Comparison of ENCODE assay signal across 8 cellular contexts in genomic region chr3:44476181-44476599, GRCh38. TPM values are rescaled to one million over a fixed set of nuclear protein-coding genes. Genes with fewer than 3 reads are reported as not detected.
DNase-seq lines count a peak whose midpoint lies in the region; ATAC-seq, FAIRE-seq and TF ChIP-seq lines count a peak whose summit lies in the region.

No MANE protein-coding gene starts in this region.

- H3K4me1 ChIP-seq in HepG2 (ENCODE audit: insufficient read depth, low read length), result peaks cover 68% of the 10 kb centered on the region

- DNase-seq in AG08396 (ENCODE audit: low spot score), result peak; percentile 33
- peak; percentile 37 for DNase-seq in HFFc6
- DNase-seq in activated naive CD8-positive, alpha-beta T cell treated with anti-CD3 and anti-CD28 coated beads, Interleukin-2, amount 50 U/mL, for 24 hours, result no peak
- no peak for DNase-seq in HepG2 (ENCODE audit: low spot score)

- CTCF ChIA-PET in HepG2 (lab: Yijun Ruan, JAX; ENCODE audit: low intra/inter-chr PET ratio, low total read pairs), result no interaction called here

- peak; percentile 23 for FAIRE-seq in HepG2 (lab: Jason Lieb, UNC)

- peaks cover 62% of the 10 kb centered on the region for H3K79me2 ChIP-seq in HepG2 (ENCODE audit: insufficient read depth, low read length)

- in situ Hi-C loops in HepG2 (cut with HindIII; ENCODE audit: extremely low pct_ligation_motif_present, low pct_unique_long_range_greater_than_20kb), result no loop called here

- peaks cover 24% of the 10 kb centered on the region for H3K4me1 Mint-ChIP-seq in HFFc6 (ENCODE audit: low read depth)
- peaks cover 30% of the 10 kb centered on the region for H3K4me1 Mint-ChIP-seq in activated naive CD8-positive, alpha-beta T cell treated with anti-CD3 and anti-CD28 coated beads, Interleukin-2, amount 50 U/mL, for 24 hours

- H3K9me3 ChIP-seq in HepG2 (ENCODE audit: low read length), result no peaks in the 10 kb centered on the region

- no TSS peak for BruUV-seq in HepG2 (replicated peaks; lab: Mats Ljungman, UMichigan)

- H3K27me3 Mint-ChIP-seq in HFFc6 (ENCODE audit: insufficient read depth), result peaks cover 3% of the 10 kb centered on the region; the same call in 1 of the 2 replicates
- H3K27me3 Mint-ChIP-seq in activated naive CD8-positive, alpha-beta T cell treated with anti-CD3 and anti-CD28 coated beads, Interleukin-2, amount 50 U/mL, for 24 hours, result no peaks in the 10 kb centered on the region

- H2AFZ ChIP-seq in HepG2 (ENCODE audit: low read length), result no peak overlapping the region

- H3K4me2 ChIP-seq in HepG2 (ENCODE audit: low read depth, low read length), result peak overlapping the region; percentile 82

- peak overlapping the region; percentile 40 for H3K27ac Mint-ChIP-seq in HFFc6
- H3K27ac Mint-ChIP-seq in activated naive CD8-positive, alpha-beta T cell treated with anti-CD3 and anti-CD28 coated beads, Interleukin-2, amount 50 U/mL, for 24 hours, result peak overlapping the region; percentile 57

- H3K9ac ChIP-seq in HepG2 (ENCODE audit: insufficient read depth, low read depth, low read length), result peak overlapping the region; percentile 71

- POLR2A ChIA-PET in HepG2 (lab: Yijun Ruan, JAX), result interaction anchor here (0.9 to 3.6 kb wide), 2 partner anchors 36 to 138 kb away, joined by 3 to 32 read pairs; partner anchors contain the start of gene TCAIM

- H3K4me3 Mint-ChIP-seq in HFFc6, result peak overlapping the region; percentile 87
- H3K4me3 Mint-ChIP-seq in activated naive CD8-positive, alpha-beta T cell treated with anti-CD3 and anti-CD28 coated beads, Interleukin-2, amount 50 U/mL, for 24 hours, result peak overlapping the region; percentile 83

- WGBS in HepG2 (ENCODE audit: low lambda C conversion rate), result 5% methylated on average over 5 of the region's 5 CpGs

- peaks cover 0 to 2% of the 10 kb centered on the region in 2 experiments; a peak in 2 of 5 replicates for H3K36me3 ChIP-seq in HepG2 (replicated peaks in 1 of 2; ENCODE audit: control insufficient read depth in 1 of 2, insufficient read depth in 2 of 2, low read length in 2 of 2)

- H3K27ac ChIP-seq in HepG2 (ENCODE audit: extremely low read length, insufficient read depth, low read length), result peak overlapping the region; percentile 88

- no peaks in the 10 kb centered on the region for H3K9me3 Mint-ChIP-seq in HFFc6
- H3K9me3 Mint-ChIP-seq in activated naive CD8-positive, alpha-beta T cell treated with anti-CD3 and anti-CD28 coated beads, Interleukin-2, amount 50 U/mL, for 24 hours, result no peaks in the 10 kb centered on the region

- H4K20me1 ChIP-seq in HepG2 (ENCODE audit: insufficient read depth, low read length), result no peaks in the 10 kb centered on the region

- TF ChIP-seq CTCF in HFFc6 (IDR thresholded peaks at IDR 0.05) (no peak; the same call in 1 of the 2 replicates), HepG2 (CRISPR knock-in tag; IDR thresholded peaks at IDR 0.05) (no peak)

- TF ChIP-seq POLR2A in HepG2 (IDR thresholded peaks at IDR 0.05; ENCODE audit: insufficient read depth in 1 of 2, low read depth in 2 of 2, low read length in 2 of 2), result no peak

- H3K36me3 Mint-ChIP-seq in HFFc6 (ENCODE audit: low read depth), result no peaks in the 10 kb centered on the region
- H3K36me3 Mint-ChIP-seq in activated naive CD8-positive, alpha-beta T cell treated with anti-CD3 and anti-CD28 coated beads, Interleukin-2, amount 50 U/mL, for 24 hours (ENCODE audit: low read depth), result peaks cover 2% of the 10 kb centered on the region

- no peaks in the 10 kb centered on the region; a peak in 1 of 5 replicates for H3K27me3 ChIP-seq in HepG2 (ENCODE audit: control insufficient read depth in 1 of 2, insufficient read depth in 2 of 2, low read length in 2 of 2)

- intact Hi-C loops in HepG2 (cut with micrococcal nuclease; ENCODE audit: unreplicated experiment), result loop anchor here (2.0 kb wide), 1 partner anchor 153 kb away; no protein-coding TSS in a partner anchor

- no peak for ATAC-seq in activated naive CD8-positive, alpha-beta T cell treated with anti-CD3 and anti-CD28 coated beads, Interleukin-2, amount 50 U/mL, for 24 hours
- ATAC-seq in HepG2 (no peak), GM21529 (IDR thresholded peaks at IDR 0.05; ENCODE audit: unreplicated experiment) (no peak), HG02938 (IDR thresholded peaks at IDR 0.05; ENCODE audit: unreplicated experiment) (no peak), HG03039 (IDR thresholded peaks at IDR 0.05; ENCODE audit: unreplicated experiment) (no peak), GM18907 (IDR thresholded peaks at IDR 0.05; ENCODE audit: unreplicated experiment) (no peak)

- TF ChIP-seq EP300 in HepG2 (IDR thresholded peaks at IDR 0.05; ENCODE audit: low read depth in 2 of 2, low read length in 2 of 2), result no peak
- TF ChIP-seq EP300 in HepG2 (CRISPR knock-in tag; IDR thresholded peaks at IDR 0.05; ENCODE audit: borderline replicate concordance), result no peak

- no peak for TF ChIP-seq RAD21 in HepG2 (CRISPR knock-in tag; IDR thresholded peaks at IDR 0.05)

- peak overlapping the region; percentile 81 to 92 (median 87) for H3K4me3 ChIP-seq in HepG2 (replicated peaks in 1 of 3; ENCODE audit: insufficient read depth in 1 of 3, low read depth in 2 of 3, low read length in 3 of 3)

TF ChIP-seq in HepG2, 621 proteins besides CTCF, POLR2A, EP300 and RAD21 (continues in another document):
- TF ChIP-seq HOXA3 (CRISPR knock-in tag; IDR thresholded peaks at IDR 0.05), result no peak
- no peak for TF ChIP-seq ZNF317 (CRISPR knock-in tag; IDR thresholded peaks at IDR 0.05)
- no peak for TF ChIP-seq KLF13 (CRISPR knock-in tag; IDR thresholded peaks at IDR 0.05)
- no peak for TF ChIP-seq SRY (CRISPR knock-in tag; IDR thresholded peaks at IDR 0.05)
- TF ChIP-seq SNRNP70 (IDR thresholded peaks at IDR 0.05; ENCODE audit: low read depth, low read length), result no peak
- TF ChIP-seq SETDB1 (CRISPR knock-in tag; IDR thresholded peaks at IDR 0.05; ENCODE audit: borderline replicate concordance), result no peak
- no peak for TF ChIP-seq ZNF350 (CRISPR knock-in tag; IDR thresholded peaks at IDR 0.05; ENCODE audit: borderline replicate concordance, low read depth)
- no peak for TF ChIP-seq PRPF4 (IDR thresholded peaks at IDR 0.05; ENCODE audit: low read depth, low read length, poor library complexity, severe bottlenecking)
- TF ChIP-seq MED13 (CRISPR knock-in tag; IDR thresholded peaks at IDR 0.05), result no peak
- TF ChIP-seq SMARCC2 (IDR thresholded peaks at IDR 0.05), result no peak
- TF ChIP-seq SRSF9 (IDR thresholded peaks at IDR 0.05; ENCODE audit: borderline replicate concordance, insufficient read depth, low read depth, low read length, poor library complexity, severe bottlenecking), result no peak
- TF ChIP-seq ZBTB46 (CRISPR knock-in tag; IDR thresholded peaks at IDR 0.05; ENCODE audit: borderline replicate concordance), result no peak
- TF ChIP-seq EED (CRISPR knock-in tag; IDR thresholded peaks at IDR 0.05), result no peak
- no peak for TF ChIP-seq U2AF2 (IDR thresholded peaks at IDR 0.05; ENCODE audit: low read depth, low read length)
- TF ChIP-seq ZFX (CRISPR knock-in tag; IDR thresholded peaks at IDR 0.05; ENCODE audit: low read depth), result peak; percentile 36; the same call in 1 of the 2 replicates
- no peak for TF ChIP-seq ZNF790 (CRISPR knock-in tag; IDR thresholded peaks at IDR 0.05; ENCODE audit: borderline replicate concordance)
- no peak for TF ChIP-seq TGIF2 (CRISPR knock-in tag; IDR thresholded peaks at IDR 0.05)
- TF ChIP-seq ZNF792 (CRISPR knock-in tag; IDR thresholded peaks at IDR 0.05), result no peak
- no peak for TF ChIP-seq ZNF329 (CRISPR knock-in tag; IDR thresholded peaks at IDR 0.05; ENCODE audit: low read depth)
- no peak for TF ChIP-seq TEAD2 (CRISPR knock-in tag; IDR thresholded peaks at IDR 0.05)

RNA-seq across cellular contexts. Expression of gene ZNF445, which starts 1.3 kb away (rescaled TPM):
- total RNA-seq in HFFc6 (2021; fragmentation: NEBNext Ultra II Directional; extraction: Animal tissue kit (Norgen Biotek cat#: 25700)), result 10 to 100 TPM; 11.5 to 13.0 (median 12.5) TPM
- 10.3 and 11.8 TPM in 2 replicates for total RNA-seq in HepG2 (2016; rRNA removed; fragmentation: Illumina TruSeq; extraction: Trizol)
- 4.8 and 8.2 TPM in 2 replicates for total RNA-seq in HepG2 (2016; cell fraction: cytosol; rRNA removed; fragmentation: Illumina TruSeq; extraction: Trizol; ENCODE audit: low read depth)
- total RNA-seq in HepG2 (2016; cell fraction: insoluble cytoplasmic fraction; rRNA removed; fragmentation: Illumina TruSeq; extraction: Trizol), result 10.6 and 11.9 TPM in 2 replicates
- total RNA-seq in HepG2 (2016; cell fraction: membrane; rRNA removed; fragmentation: Illumina TruSeq; extraction: Trizol), result 3.9 and 4.0 TPM in 2 replicates
- 12.8 and 14.4 TPM in 2 replicates for total RNA-seq in HepG2 (2016; cell fraction: nucleus; rRNA removed; fragmentation: Illumina TruSeq; extraction: Trizol)
- polyA plus RNA-seq in HepG2 (2011; rRNA removed), result 4.4 and 5.3 TPM in 2 replicates
- polyA plus RNA-seq in HepG2 (2011; cell fraction: cytosol; rRNA removed), result 1.9 and 2.2 TPM in 2 replicates
- 10.1 and 12.2 TPM in 2 replicates for polyA plus RNA-seq in HepG2 (2011; cell fraction: nucleus; rRNA removed)
- 4.4 and 5.3 TPM in 2 replicates for polyA plus RNA-seq in HepG2 (2012)
- polyA plus RNA-seq in HepG2 (2016; cell fraction: cytosol; fragmentation: Illumina TruSeq; extraction: Trizol; ENCODE audit: low read depth), result 0.20 TPM in 2 replicates
- 4.7 TPM in 2 replicates for polyA plus RNA-seq in HepG2 (2016; cell fraction: insoluble cytoplasmic fraction; fragmentation: Illumina TruSeq; extraction: Trizol; ENCODE audit: low read depth)
- 0.71 and 0.95 TPM in 2 replicates for polyA plus RNA-seq in HepG2 (2016; cell fraction: membrane; fragmentation: Illumina TruSeq; extraction: Trizol; ENCODE audit: low read depth)
- 22.5 and 25.6 TPM in 2 replicates for polyA plus RNA-seq in HepG2 (2016; cell fraction: nucleus; fragmentation: Illumina TruSeq; extraction: Trizol; ENCODE audit: insufficient read depth, low read depth)
- polyA minus RNA-seq in HepG2 (2011; rRNA and poly(A)+ RNA removed; ENCODE audit: low replicate concordance), result 12.7 and 16.2 TPM in 2 replicates
- polyA minus RNA-seq in HepG2 (2011; cell fraction: cytosol; rRNA and poly(A)+ RNA removed), result 5.2 and 5.8 TPM in 2 replicates
- 19.8 and 20.3 TPM in 2 replicates for polyA minus RNA-seq in HepG2 (2011; cell fraction: nucleus; rRNA and poly(A)+ RNA removed)

Comparison
In these comparisons a context has a peak if more than half of its experiments do, and no peak if none do; other contexts are left out.
1. DNase-seq: peak in AG08396 (single experiment) and HFFc6 (single experiment); none in activated naive CD8-positive, alpha-beta T cell treated with anti-CD3 and anti-CD28 coated beads, Interleukin-2, amount 50 U/mL, for 24 hours (single experiment) and HepG2 (single experiment).